7 cellular contexts compared by ENCODE assay signal in genomic region chrX:123731258-123731986, GRCh38. TPM values are rescaled to one million over a fixed set of nuclear protein-coding genes. Genes with fewer than 3 reads are reported as not detected.
A peak's percentile ranks its signal among the peaks of the same experiment; 100 is the strongest.
DNase-seq lines count a peak whose midpoint lies in the region; ATAC-seq, FAIRE-seq and TF ChIP-seq lines count a peak whose summit lies in the region.

No MANE protein-coding gene starts in this region.

- BruUV-seq in OCI-LY7 (replicated peaks; lab: Mats Ljungman, UMichigan) = no TSS peak

- H3K9me2 ChIP-seq in OCI-LY7 (ENCODE audit: insufficient read depth, low read length) = no peaks in the 10 kb centered on the region

- intact Hi-C loops in OCI-LY7 (cut with micrococcal nuclease; ENCODE audit: unreplicated experiment) = no loop called here
- intact Hi-C loops in upper lobe of right lung (cut with DNase I) = no loop called here

- H2AFZ ChIP-seq in OCI-LY7 (ENCODE audit: low read length) = no peak overlapping the region

- 0 to 3% methylated on average over 5 to 12 of the region's 16 CpGs for WGBS in mesodermal cell (ENCODE audit: insufficient coverage in 2 of 2), 2 experiments

- H3K4me1 Mint-ChIP-seq in central memory CD8-positive, alpha-beta T cell = peaks cover 14% of the 10 kb centered on the region

- POLR2A ChIA-PET in OCI-LY7 (lab: Charles Lee) = interaction anchor here (0.5 to 2.0 kb wide), 11 partner anchors 9 to 349 kb away, joined by 3 to 6 read pairs (median 3); no protein-coding TSS in a partner anchor

- peak overlapping the region; percentile 100 for H3K4me3 ChIP-seq in OCI-LY7 (ENCODE audit: low read depth, low read length, poor library complexity, severe bottlenecking)
- H3K4me3 ChIP-seq in mesodermal cell (ENCODE audit: extremely low read depth, insufficient read depth, low read length, poor library complexity, severe bottlenecking) = peak overlapping the region; percentile 68
- H3K4me3 ChIP-seq in upper lobe of right lung = peak overlapping the region; percentile 77

- CTCF ChIA-PET in OCI-LY7 (lab: Charles Lee; ENCODE audit: unreplicated experiment) = no interaction called here

- DNase-seq in GM18507 (ENCODE audit: extremely low spot score, insufficient read length, low read depth) (no peak), OCI-LY7 (ENCODE audit: low spot score) (peak; percentile 20), upper lobe of right lung (peak; percentile 66), SHP77 treated with DMSO at 0.1 percent for 48 hours (lab: John Stamatoyannopoulos, UW) (no peak)
- DNase-seq in central memory CD8-positive, alpha-beta T cell (ENCODE audit: low spot score in 2 of 2) = no peak
- no peak for DNase-seq in effector CD8-positive, alpha-beta T cell (lab: John Stamatoyannopoulos, UW)

- no peaks in the 10 kb centered on the region for H3K9me3 Mint-ChIP-seq in central memory CD8-positive, alpha-beta T cell

- peaks cover 5% of the 10 kb centered on the region for H3K36me3 Mint-ChIP-seq in central memory CD8-positive, alpha-beta T cell (ENCODE audit: insufficient read depth)

- no peak for ATAC-seq in central memory CD8-positive, alpha-beta T cell (replicated peaks; ENCODE audit: extremely low read depth, poor library complexity, severe bottlenecking)
- peak; percentile 70 for ATAC-seq in upper lobe of right lung

- no peak for TF ChIP-seq CTCF in OCI-LY7 (conservative IDR thresholded peaks at IDR 0.05; ENCODE audit: low read length)
- no peak for TF ChIP-seq CTCF in upper lobe of right lung (IDR thresholded peaks at IDR 0.05)

- H3K27me3 ChIP-seq in upper lobe of right lung = no peaks in the 10 kb centered on the region

- peaks cover 35% of the 10 kb centered on the region for H3K36me3 ChIP-seq in OCI-LY7 (ENCODE audit: insufficient read depth, low read length)
- H3K36me3 ChIP-seq in mesodermal cell (ENCODE audit: control insufficient read depth, insufficient read depth, low read length) = peaks cover 5% of the 10 kb centered on the region
- H3K36me3 ChIP-seq in upper lobe of right lung = no peaks in the 10 kb centered on the region

- peak overlapping the region; percentile 95 for H3K27ac Mint-ChIP-seq in central memory CD8-positive, alpha-beta T cell (ENCODE audit: low read depth)

- peak overlapping the region; percentile 98 for H3K4me2 ChIP-seq in OCI-LY7 (ENCODE audit: low read length)

- no peaks in the 10 kb centered on the region for H3K27me3 Mint-ChIP-seq in central memory CD8-positive, alpha-beta T cell

- H3K4me3 Mint-ChIP-seq in central memory CD8-positive, alpha-beta T cell = peak overlapping the region; percentile 93

- peak; percentile 41 for FAIRE-seq in GM18507 (lab: Jason Lieb, UNC)

- H3K4me1 ChIP-seq in OCI-LY7 (ENCODE audit: insufficient read depth, low read length, poor library complexity, severe bottlenecking) (peaks cover 48% of the 10 kb centered on the region), mesodermal cell (ENCODE audit: control insufficient read depth, insufficient read depth, low read length, poor library complexity, severe bottlenecking) (peaks cover 5% of the 10 kb centered on the region), upper lobe of right lung (peaks cover 11% of the 10 kb centered on the region)

- H3K27ac ChIP-seq in OCI-LY7 (ENCODE audit: low read depth, low read length, poor library complexity, severe bottlenecking) (peak overlapping the region; percentile 71), mesodermal cell (ENCODE audit: low read depth, low read length, severe bottlenecking) (no peak overlapping the region), upper lobe of right lung (peak overlapping the region; percentile 81)

- H3K9me3 ChIP-seq in OCI-LY7 (ENCODE audit: low read length) = no peaks in the 10 kb centered on the region
- no peaks in the 10 kb centered on the region for H3K9me3 ChIP-seq in mesodermal cell (ENCODE audit: control insufficient read depth, low read length)
- no peaks in the 10 kb centered on the region for H3K9me3 ChIP-seq in upper lobe of right lung

- peaks cover 69% of the 10 kb centered on the region for H3K79me2 ChIP-seq in OCI-LY7 (ENCODE audit: insufficient read depth, low read depth, low read length)

- peaks cover 23% of the 10 kb centered on the region for H4K20me1 ChIP-seq in OCI-LY7 (ENCODE audit: insufficient read depth, low read length)

RNA-seq across cellular contexts. Expression of gene THOC2, which starts 1.4 kb away (rescaled TPM):
- 73.8 and 101 TPM in 2 replicates for total RNA-seq in OCI-LY7 (2014; rRNA removed; shearing (Covaris generic))
- total RNA-seq in OCI-LY7 (2022) (97.3 and 99.1 TPM in 2 replicates), upper lobe of right lung (99.9 TPM)
- 63.7 TPM for polyA plus RNA-seq in mesodermal cell (2013, experiment 1 of 2)
- 65.8 TPM for polyA plus RNA-seq in mesodermal cell (2013, experiment 2 of 2)

Comparison
In these comparisons a context has a peak if more than half of its experiments do, and no peak if none do; other contexts are left out.
1. DNase-seq: peak in OCI-LY7 (single experiment) and upper lobe of right lung (single experiment); none in GM18507 (single experiment), central memory CD8-positive, alpha-beta T cell (0 of 2), effector CD8-positive, alpha-beta T cell (single experiment) and SHP77 treated with DMSO at 0.1 percent for 48 hours (single experiment).
2. Peak in every context shown above with its lines, with median percentiles within 50 percentile points of each other: H3K4me3 ChIP-seq.